8 cellular contexts compared by ENCODE assay signal in genomic region chr9:35811364-35812024, GRCh38. TPM values are rescaled to one million over a fixed set of nuclear protein-coding genes. Genes with fewer than 3 reads are reported as not detected.
DNase-seq lines count a peak whose midpoint lies in the region; ATAC-seq, FAIRE-seq and TF ChIP-seq lines count a peak whose summit lies in the region.

No MANE protein-coding gene starts in this region.

- no peaks in the 10 kb centered on the region for H3K27me3 ChIP-seq in A673 (replicated peaks; ENCODE audit: insufficient read depth, low read depth, low read length, poor library complexity)

- ATAC-seq in HG02678 (IDR thresholded peaks at IDR 0.05; ENCODE audit: unreplicated experiment) (no peak), omental fat pad (ENCODE audit: low FRiP score) (no peak), HG02763 (IDR thresholded peaks at IDR 0.05; ENCODE audit: unreplicated experiment) (no peak)

- H3K27ac ChIP-seq in A673 (ENCODE audit: low read depth, low read length, poor library complexity, severe bottlenecking), result no peak overlapping the region

- FAIRE-seq in frontal cortex (lab: Jason Lieb, UNC), result no peak

- POLR2A ChIA-PET in A673 (lab: Charles Lee; ENCODE audit: low non-redundant PET), result no interaction called here

- H3K36me3 ChIP-seq in A673 (ENCODE audit: insufficient read depth, low read length, poor library complexity, severe bottlenecking), result no peaks in the 10 kb centered on the region

- peaks cover 13% of the 10 kb centered on the region for H3K4me1 ChIP-seq in A673 (ENCODE audit: insufficient read depth, low read length, poor library complexity, severe bottlenecking)

- DNase-seq in A673 (ENCODE audit: low spot score) (no peak), cerebellar cortex (ENCODE audit: low spot score) (peak; percentile 62), midbrain (lab: John Stamatoyannopoulos, UW) (peak; percentile 30), omental fat pad (ENCODE audit: low spot score) (no peak), frontal cortex (ENCODE audit: low spot score in 2 of 2) (no peak)
- no peak for DNase-seq in Jurkat, Clone E6-1 (ENCODE audit: low read depth, low spot score)

- no TSS peak for BruUV-seq in A673 (replicated peaks; lab: Mats Ljungman, UMichigan)

- intact Hi-C loops in A673 (cut with micrococcal nuclease; ENCODE audit: unreplicated experiment), result loop anchor here (5.0 to 10.0 kb wide), 4 partner anchors 54 to 207 kb away; partner anchors contain the start of genes CCDC107, CREB3, RMRP and TESK1

- H3K9me3 ChIP-seq in A673 (ENCODE audit: low read depth, low read length, poor library complexity, severe bottlenecking), result no peaks in the 10 kb centered on the region

- TF ChIP-seq CTCF in A673 (conservative IDR thresholded peaks at IDR 0.05; ENCODE audit: low read depth, low read length) (no peak), omental fat pad (IDR thresholded peaks at IDR 0.05) (no peak)

- H3K4me3 ChIP-seq in A673 (ENCODE audit: low read depth, low read length, poor library complexity, severe bottlenecking), result peak overlapping the region; percentile 47
- H3K4me3 ChIP-seq in Jurkat, Clone E6-1 (ENCODE audit: low read length), result peak overlapping the region; percentile 51

- CTCF ChIA-PET in A673 (lab: Charles Lee), result interaction anchor here (0.7 kb wide), 1 partner anchor 165 kb away, joined by 3 read pairs; no protein-coding TSS in a partner anchor

RNA-seq across cellular contexts. Expression of gene SPAG8, which starts 0.6 kb away (rescaled TPM):
- total RNA-seq in A673 (2021) (1.1 and 1.4 TPM in 2 replicates), omental fat pad (1 to 10 TPM in 2 of 4 donors, under 1 TPM in 1, not detected in 1; 0.65 to 2.8 (median 2.0) TPM), frontal cortex (2.9 TPM)
- polyA plus RNA-seq in Jurkat, Clone E6-1 (2012; ENCODE audit: insufficient read depth, insufficient read length), result 3.5 TPM

RNA-seq across cellular contexts. Expression of gene HINT2, which starts 3.3 kb away (rescaled TPM):
- total RNA-seq in A673 (2021), result 51.5 and 68.9 TPM in 2 replicates
- 117 TPM for polyA plus RNA-seq in Jurkat, Clone E6-1 (2012; ENCODE audit: insufficient read depth, insufficient read length)
- total RNA-seq in omental fat pad, result 10 to 100 TPM; 19.8 to 49.7 (median 40.6) TPM
- 9.0 TPM for total RNA-seq in frontal cortex

RNA-seq across cellular contexts. Expression of gene FAM221B, which starts 17.0 kb away (rescaled TPM):
- not detected in 2 replicates for total RNA-seq in A673 (2021)
- not detected for polyA plus RNA-seq in Jurkat, Clone E6-1 (2012; ENCODE audit: insufficient read depth, insufficient read length)
- total RNA-seq in omental fat pad, result not detected
- total RNA-seq in frontal cortex, result not detected

RNA-seq across cellular contexts. Expression of gene TMEM8B, which starts 17.5 kb away (rescaled TPM):
- total RNA-seq in A673 (2021) (6.9 and 10.9 TPM in 2 replicates), omental fat pad (10 to 100 TPM in 1 of 4 donors, 1 to 10 TPM in 3; 2.7 to 13.2 (median 4.6) TPM), frontal cortex (4.1 TPM)
- polyA plus RNA-seq in Jurkat, Clone E6-1 (2012; ENCODE audit: insufficient read depth, insufficient read length), result 12.6 TPM

RNA-seq across cellular contexts. Expression of gene NPR2, which starts 20.1 kb away (rescaled TPM):
- total RNA-seq in A673 (2021) (4.7 and 9.1 TPM in 2 replicates), omental fat pad (10 to 100 TPM; 13.7 to 28.2 (median 24.3) TPM), frontal cortex (11.0 TPM)
- 5.7 TPM for polyA plus RNA-seq in Jurkat, Clone E6-1 (2012; ENCODE audit: insufficient read depth, insufficient read length)

Comparison
In these comparisons a context has a peak if more than half of its experiments do, and no peak if none do; other contexts are left out.
1. DNase-seq: peak in cerebellar cortex (single experiment) and midbrain (single experiment); none in A673 (single experiment), Jurkat, Clone E6-1 (single experiment), omental fat pad (single experiment) and frontal cortex (0 of 2).